ENCODE assay signal across 8 cellular contexts in genomic region chr2:96142217-96143113, GRCh38.
DNase-seq lines count a peak whose midpoint lies in the region; ATAC-seq and TF ChIP-seq lines count a peak whose summit lies in the region.

No MANE protein-coding gene starts in this region.

- DNase-seq in activated gamma-delta T cell treated with Interleukin-2 at 50 U/mL for 16 hours (peak; percentile 66), KG1 (lab: John Stamatoyannopoulos, UW) (no peak), substantia nigra (lab: John Stamatoyannopoulos, UW) (no peak), NK-92 (lab: John Stamatoyannopoulos, UW; ENCODE audit: unreplicated experiment) (no peak)
- peak; percentile 63 to 64 for DNase-seq in stimulated activated CD4-positive, alpha-beta T cell treated with anti-CD3 and anti-CD28 coated beads, Interleukin-15, amount 100 ng/mL, for 1 hour (ENCODE audit: low read depth in 1 of 2, low spot score in 1 of 2)

- peak; percentile 61 for TF ChIP-seq CTCF in SU-DHL-6 (IDR thresholded peaks at IDR 0.05; ENCODE audit: insufficient read depth, low read length, poor library complexity, severe bottlenecking)

- peak overlapping the region; percentile 80 for H3K4me2 ChIP-seq in SU-DHL-6 (ENCODE audit: low read depth, low read length, poor library complexity, severe bottlenecking)

- peaks cover 41% of the 10 kb centered on the region for H3F3A ChIP-seq in SU-DHL-6 (ENCODE audit: insufficient read depth)

- H3K4me3 ChIP-seq in GM08714 (ENCODE audit: low read length) (peak overlapping the region; percentile 80), SU-DHL-6 (ENCODE audit: insufficient read depth, low read length, poor library complexity, severe bottlenecking) (peak overlapping the region; percentile 87)

- no peak overlapping the region for H2AFZ ChIP-seq in SU-DHL-6 (ENCODE audit: low read depth, low read length, severe bottlenecking)

- no peaks in the 10 kb centered on the region for H3K9me2 ChIP-seq in SU-DHL-6 (replicated peaks; ENCODE audit: insufficient read depth, low read length)

- no peaks in the 10 kb centered on the region for H3K27me3 ChIP-seq in SU-DHL-6 (ENCODE audit: low read length)

- H3K36me3 ChIP-seq in SU-DHL-6 (ENCODE audit: low read length): peaks cover 10% of the 10 kb centered on the region

- H3K9me3 ChIP-seq in SU-DHL-6 (ENCODE audit: insufficient read depth, low read length): no peaks in the 10 kb centered on the region

- peaks cover 11% of the 10 kb centered on the region; the same call in 1 of the 2 replicates for H4K20me1 ChIP-seq in SU-DHL-6 (ENCODE audit: low read depth, low read length)

- H3K79me2 ChIP-seq in SU-DHL-6 (ENCODE audit: insufficient read depth, low read length): peaks cover 22% of the 10 kb centered on the region

- H3K27ac ChIP-seq in SU-DHL-6 (ENCODE audit: low read depth, low read length): peak overlapping the region; percentile 98
- H3K27ac ChIP-seq in substantia nigra (ENCODE audit: low read depth, low read length, poor library complexity, severe bottlenecking): no peak overlapping the region

- no peak for ATAC-seq in GM21786 (IDR thresholded peaks at IDR 0.05; ENCODE audit: unreplicated experiment)

- peak overlapping the region; percentile 98 for H3K9ac ChIP-seq in SU-DHL-6 (ENCODE audit: low read length)

Comparison
In these comparisons a context has a peak if more than half of its experiments do, and no peak if none do; other contexts are left out.
1. DNase-seq: peak in activated gamma-delta T cell treated with Interleukin-2 at 50 U/mL for 16 hours (single experiment) and stimulated activated CD4-positive, alpha-beta T cell treated with anti-CD3 and anti-CD28 coated beads, Interleukin-15, amount 100 ng/mL, for 1 hour (2 of 2); none in KG1 (single experiment), substantia nigra (0 of 49) and NK-92 (single experiment).